In the genomic region with DNA sequence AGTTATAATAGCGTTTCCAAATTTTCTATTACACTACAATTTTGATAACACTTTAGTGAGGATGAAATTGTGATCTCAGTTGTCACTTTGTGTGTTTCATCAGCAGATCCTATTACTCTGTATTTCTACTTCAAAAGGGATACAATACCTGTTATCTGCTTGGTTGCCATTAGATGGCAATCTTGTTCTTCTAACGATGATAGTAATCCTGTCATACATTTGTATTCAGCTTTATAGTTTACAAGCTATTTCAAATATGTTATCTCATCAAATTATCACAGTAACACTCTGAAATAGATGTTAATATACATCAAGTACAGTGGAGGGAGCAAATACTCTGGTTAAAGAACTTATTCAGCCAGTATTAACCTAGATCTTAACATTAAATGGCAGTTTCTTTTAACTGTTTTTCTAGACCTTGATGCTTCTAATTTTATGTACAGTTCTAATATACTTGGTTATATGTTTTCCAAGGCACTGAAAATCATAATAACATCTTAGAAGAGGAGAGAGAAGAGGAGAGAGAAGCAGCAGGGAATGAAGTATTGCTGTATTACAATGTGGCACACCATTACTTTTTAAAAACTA, we compare ENCODE assay signal across 8 cellular contexts.
DNase-seq lines count a peak whose midpoint lies in the region; ATAC-seq, FAIRE-seq and TF ChIP-seq lines count a peak whose summit lies in the region.

No MANE protein-coding gene starts in this region.

- H3K56ac ChIP-seq in IMR-90 (ENCODE audit: extremely low read depth, insufficient read depth, low read length), result no peak overlapping the region

- POLR2A ChIA-PET in IMR-90 (lab: Charles Lee; ENCODE audit: unreplicated experiment), result no interaction called here

- H3K4me1 ChIP-seq in IMR-90 (ENCODE audit: control insufficient read depth, insufficient read depth, low read length) (no peaks in the 10 kb centered on the region), gastroesophageal sphincter (no peaks in the 10 kb centered on the region)

- TF ChIP-seq POLR2A in IMR-90 (IDR thresholded peaks at IDR 0.05; ENCODE audit: low read depth, low read length) (no peak), gastroesophageal sphincter (IDR thresholded peaks at IDR 0.05) (no peak)

- no peak overlapping the region for H2BK20ac ChIP-seq in IMR-90 (ENCODE audit: low read depth, low read length)

- H3K4ac ChIP-seq in IMR-90 (ENCODE audit: low read depth, low read length), result no peak overlapping the region

- no peak overlapping the region for H2BK120ac ChIP-seq in IMR-90 (ENCODE audit: low read depth, low read length)

- H3K27ac ChIP-seq in IMR-90 (ENCODE audit: insufficient read depth, low read length) (no peak overlapping the region), gastroesophageal sphincter (no peak overlapping the region)

- H3K36me3 ChIP-seq in IMR-90 (ENCODE audit: control insufficient read depth, insufficient read depth, low read length) (no peaks in the 10 kb centered on the region), gastroesophageal sphincter (no peaks in the 10 kb centered on the region)

- no peak overlapping the region for H3K23ac ChIP-seq in IMR-90 (ENCODE audit: low read depth, low read length)

- in situ Hi-C loops in IMR-90 (cut with MboI; ENCODE audit: low sequenced_read_pairs), result loop anchor here (25.0 kb wide), 1 partner anchor 1968 kb away; no protein-coding TSS in a partner anchor

- H2BK15ac ChIP-seq in IMR-90 (ENCODE audit: low read depth, low read length), result no peak overlapping the region

- no peak overlapping the region for H2AK9ac ChIP-seq in IMR-90 (replicated peaks; ENCODE audit: low read depth, low read length, poor library complexity)

- no peak overlapping the region for H3K18ac ChIP-seq in IMR-90 (ENCODE audit: low read depth, low read length)

- H3K4me2 ChIP-seq in IMR-90 (ENCODE audit: low read depth, low read length), result no peak overlapping the region

- FAIRE-seq in frontal cortex (lab: Jason Lieb, UNC), result peak; percentile 90

- no peak overlapping the region for H2AK5ac ChIP-seq in IMR-90 (ENCODE audit: low read depth, low read length)

- TF ChIP-seq EP300 in gastroesophageal sphincter (IDR thresholded peaks at IDR 0.05), result no peak

- no peak overlapping the region for H4K5ac ChIP-seq in IMR-90 (ENCODE audit: low read depth, low read length)

- no peak overlapping the region for H4K91ac ChIP-seq in IMR-90 (ENCODE audit: insufficient read depth, low read depth, low read length)

- intact Hi-C loops in IMR-90 (cut with micrococcal nuclease), result loop anchor here (1.0 to 5.0 kb wide), 2 partner anchors 104 to 1968 kb away; no protein-coding TSS in a partner anchor

- ATAC-seq in GM21717 (IDR thresholded peaks at IDR 0.05; ENCODE audit: unreplicated experiment), result peak; percentile 94
- peak; percentile 64 for ATAC-seq in IMR-90 (ENCODE audit: low read depth)
- ATAC-seq in gastroesophageal sphincter, result no peak

- no peak overlapping the region for H3K9ac ChIP-seq in IMR-90 (ENCODE audit: low read depth, low read length)

- H3K27me3 ChIP-seq in IMR-90 (ENCODE audit: control insufficient read depth, insufficient read depth, low read length) (no peaks in the 10 kb centered on the region), gastroesophageal sphincter (no peaks in the 10 kb centered on the region)

- peak; percentile 51 for DNase-seq in NCI-H82 (lab: John Stamatoyannopoulos, UW)
- DNase-seq in NCI-H82 treated with DMSO at 0.1 percent for 48 hours (lab: John Stamatoyannopoulos, UW; ENCODE audit: unreplicated experiment), result no peak
- peak; percentile 37 for DNase-seq in IMR-90
- DNase-seq in SK-N-DZ (ENCODE audit: low spot score), result peak; percentile 54
- peak; percentile 5 to 28 for DNase-seq in frontal cortex (ENCODE audit: low spot score in 2 of 2)
- DNase-seq in superior temporal gyrus (ENCODE audit: extremely low spot score), result peak; percentile 81

- H4K8ac ChIP-seq in IMR-90 (ENCODE audit: low read depth in 2 of 2, low read length in 2 of 2), result no peak overlapping the region

- no peak overlapping the region for H2AFZ ChIP-seq in IMR-90 (replicated peaks; ENCODE audit: low read length, poor library complexity)

- no peak overlapping the region for H2BK5ac ChIP-seq in IMR-90 (ENCODE audit: low read depth, low read length, poor library complexity, severe bottlenecking)

- no TSS peak for BruUV-seq in IMR-90 (replicated peaks; lab: Mats Ljungman, UMichigan)

- H3K9me3 ChIP-seq in IMR-90 (ENCODE audit: control insufficient read depth, insufficient read depth, low read length), result no peaks in the 10 kb centered on the region
- H3K9me3 ChIP-seq in gastroesophageal sphincter, result no peaks in the 10 kb centered on the region

- no CpG with 5 or more reads among the region's 2 CpGs for WGBS in IMR-90 (ENCODE audit: extremely low coverage in 2 of 2, insufficient read length in 1 of 2), 2 experiments
- 0 to 2% methylated on average over 2 of the region's 2 CpGs for WGBS in gastroesophageal sphincter (ENCODE audit: low coverage in 1 of 2), 2 donors

- H3K4me3 ChIP-seq in IMR-90 (ENCODE audit: insufficient read depth, low read depth, low read length), result no peak overlapping the region
- no peak overlapping the region for H3K4me3 ChIP-seq in gastroesophageal sphincter

- H3K79me1 ChIP-seq in IMR-90 (ENCODE audit: low read depth in 1 of 2, low read length in 2 of 2), result no peaks in the 10 kb centered on the region

- TF ChIP-seq RAD21 in IMR-90 (IDR thresholded peaks at IDR 0.05; ENCODE audit: low read length), result peak; percentile 66

- H3K9me1 ChIP-seq in IMR-90 (ENCODE audit: insufficient read depth, low read length), result no peaks in the 10 kb centered on the region

- peak; percentile 54 for TF ChIP-seq CTCF in IMR-90 (conservative IDR thresholded peaks at IDR 0.05; ENCODE audit: low read depth, low read length)
- peak in 2 of 4 experiments; percentile 25 to 51 for TF ChIP-seq CTCF in gastroesophageal sphincter (IDR thresholded peaks at IDR 0.05)

- dilution Hi-C loops in IMR-90 (cut with HindIII; ENCODE audit: low sequenced_read_pairs, unreplicated experiment), result no loop called here

- H4K20me1 ChIP-seq in IMR-90 (ENCODE audit: insufficient read depth, low read length), result no peaks in the 10 kb centered on the region

- no peak overlapping the region for H3K14ac ChIP-seq in IMR-90 (replicated peaks; ENCODE audit: low read depth, low read length)

- CTCF ChIA-PET in IMR-90 (lab: Yijun Ruan, JAX), result interaction anchor here (0.6 to 1.4 kb wide), 4 partner anchors 14 to 1880 kb away, joined by 3 to 7 read pairs (median 3); no protein-coding TSS in a partner anchor

TF ChIP-seq in IMR-90, 13 proteins besides CTCF, POLR2A, EP300 and RAD21:
- TF ChIP-seq SMC3 (IDR thresholded peaks at IDR 0.05; ENCODE audit: low read depth, low read length) (peak; percentile 15; the same call in 1 of the 2 replicates), MAFK (IDR thresholded peaks at IDR 0.05; ENCODE audit: low read depth, low read length) (no peak), RFX5 (IDR thresholded peaks at IDR 0.05; ENCODE audit: low read depth, low read length) (no peak), CHD1 (IDR thresholded peaks at IDR 0.05; ENCODE audit: low read depth, low read length) (no peak), NFE2L2 (IDR thresholded peaks at IDR 0.05; ENCODE audit: low read depth, low read length) (no peak), FOS (IDR thresholded peaks at IDR 0.05; ENCODE audit: low read depth, low read length) (no peak)
- TF ChIP-seq, protein P1, sequence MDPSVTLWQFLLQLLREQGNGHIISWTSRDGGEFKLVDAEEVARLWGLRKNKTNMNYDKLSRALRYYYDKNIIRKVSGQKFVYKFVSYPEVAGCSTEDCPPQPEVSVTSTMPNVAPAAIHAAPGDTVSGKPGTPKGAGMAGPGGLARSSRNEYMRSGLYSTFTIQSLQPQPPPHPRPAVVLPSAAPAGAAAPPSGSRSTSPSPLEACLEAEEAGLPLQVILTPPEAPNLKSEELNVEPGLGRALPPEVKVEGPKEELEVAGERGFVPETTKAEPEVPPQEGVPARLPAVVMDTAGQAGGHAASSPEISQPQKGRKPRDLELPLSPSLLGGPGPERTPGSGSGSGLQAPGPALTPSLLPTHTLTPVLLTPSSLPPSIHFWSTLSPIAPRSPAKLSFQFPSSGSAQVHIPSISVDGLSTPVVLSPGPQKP (IDR thresholded peaks at IDR 0.05; ENCODE audit: borderline replicate concordance, low read depth, low read length), result no peak
